21 cellular contexts compared by ENCODE assay signal in genomic region chr7:23396222-23396621, GRCh38.
A peak's percentile ranks its signal among the peaks of the same experiment; 100 is the strongest.
DNase-seq lines count a peak whose midpoint lies in the region; ATAC-seq and TF ChIP-seq lines count a peak whose summit lies in the region.
"Had no signal": no experiment of that assay in that cellular context is flagged by ENCODE, and none has a peak within 500 bp of the region (broad histone marks: within the 10 kb centered on the region; RNA-seq: fewer than 3 reads in every experiment).

No MANE protein-coding gene starts in this region.

- no peaks in the 10 kb centered on the region for H3K9me3 ChIP-seq in upper lobe of right lung

- ATAC-seq in HG03097 (IDR thresholded peaks at IDR 0.05; ENCODE audit: low FRiP score, unreplicated experiment): no peak
- no peak for ATAC-seq in GM18867 (IDR thresholded peaks at IDR 0.05; ENCODE audit: unreplicated experiment)
- ATAC-seq in upper lobe of right lung: no peak
- ATAC-seq: activated CD4-positive, CD25-positive, alpha-beta regulatory T cell treated with anti-CD3 and anti-CD28 coated beads, Interleukin-2, amount 50 U/mL, for 24 hours; activated naive CD8-positive, alpha-beta T cell treated with anti-CD3 and anti-CD28 coated beads, Interleukin-2, amount 50 U/mL, for 24 hours; HepG2; left ventricle myocardium superior had no signal

- no peaks in the 10 kb centered on the region for H3K36me3 ChIP-seq in upper lobe of right lung

- no peak for TF ChIP-seq CTCF in fibroblast of the aortic adventitia (IDR thresholded peaks at IDR 0.05; ENCODE audit: insufficient read depth, low read length)
- TF ChIP-seq CTCF in upper lobe of right lung (IDR thresholded peaks at IDR 0.05): no peak

- H3K27me3 ChIP-seq in upper lobe of right lung: no peaks in the 10 kb centered on the region

- H3K4me1 ChIP-seq in upper lobe of right lung: no peaks in the 10 kb centered on the region

- intact Hi-C loops in upper lobe of right lung (cut with DNase I): no loop called here

- H3K4me3 ChIP-seq in fibroblast of the aortic adventitia (ENCODE audit: low read depth, low read length) (no peak overlapping the region), upper lobe of right lung (no peak overlapping the region)

- no peak overlapping the region for H3K27ac ChIP-seq in upper lobe of right lung
- H3K27ac ChIP-seq: 22Rv1 had no signal

- peak; percentile 28 for DNase-seq in NCI-H446 treated with DMSO at 0.1 percent for 48 hours (lab: John Stamatoyannopoulos, UW)
- no peak for DNase-seq in NCI-H446 (lab: John Stamatoyannopoulos, UW)
- peak; percentile 82 for DNase-seq in amniotic stem cell (lab: John Stamatoyannopoulos, UW)
- peak; percentile 91 for DNase-seq in fibroblast of the aortic adventitia (ENCODE audit: low read depth)
- DNase-seq in stromal cell of bone marrow (ENCODE audit: low read depth): peak; percentile 55
- no peak for DNase-seq in upper lobe of right lung
- DNase-seq: activated naive CD8-positive, alpha-beta T cell treated with anti-CD3 and anti-CD28 coated beads, Interleukin-2, amount 50 U/mL, for 24 hours; cerebellar nuclear complex; endodermal cell; left ventricle myocardium superior; NCI-H187; NCI-H524 treated with DMSO at 0.1 percent for 48 hours; posterior cingulate gyrus; SHP77; stimulated activated naive CD4-positive, alpha-beta T cell treated with Interleukin-2 at 50 U/mL for 16 hours; trophoblast cell had no signal

Comparison
In these comparisons a context has a peak if more than half of its experiments do, and no peak if none do; other contexts are left out.
1. DNase-seq: peak in NCI-H446 treated with DMSO at 0.1 percent for 48 hours (single experiment), amniotic stem cell (single experiment), fibroblast of the aortic adventitia (single experiment) and stromal cell of bone marrow (single experiment); none in NCI-H446 (0 of 2) and upper lobe of right lung (single experiment).